1 cellular context compared by ENCODE assay signal in the genomic region with DNA sequence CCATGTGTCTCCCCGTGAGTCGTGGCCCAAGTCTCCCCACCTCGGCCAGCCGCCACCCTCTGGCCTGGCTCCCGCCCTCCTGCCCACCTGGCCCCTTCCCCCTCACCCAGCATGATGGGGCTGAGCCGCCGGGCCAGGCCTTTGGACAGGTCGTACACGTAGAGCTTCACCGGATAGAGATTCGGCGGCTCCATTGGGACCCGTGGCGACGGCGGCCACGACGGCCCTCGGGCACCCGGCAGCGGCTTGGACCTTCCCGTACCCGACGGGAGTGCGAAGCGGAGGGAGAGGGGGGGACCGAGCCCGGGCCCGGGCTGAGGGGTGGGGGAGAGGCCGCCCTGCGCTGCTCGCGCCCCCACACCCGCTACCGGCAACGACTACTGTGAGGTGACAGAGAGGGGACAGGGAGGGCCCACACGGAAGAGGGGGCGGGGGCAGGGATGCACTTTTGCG.
TF ChIP-seq lines count a peak whose summit lies in the region.

Gene DESI1, minus strand, starts transcription at position 398 of the 453 bp plus-strand sequence. Its CDS starts 204 bp downstream, at position 194.

TF ChIP-seq in HepG2, 621 proteins besides CTCF, POLR2A, EP300 and RAD21 (continued from another document and continues in another):
- TF ChIP-seq LRRFIP1 (CRISPR knock-in tag; conservative IDR thresholded peaks at IDR 0.05) (no peak), PRDM4 (CRISPR knock-in tag; IDR thresholded peaks at IDR 0.05; ENCODE audit: borderline replicate concordance) (no peak), ZNF780A (CRISPR knock-in tag; IDR thresholded peaks at IDR 0.05) (no peak), ZNF501 (CRISPR knock-in tag; IDR thresholded peaks at IDR 0.05) (no peak; the same call in 1 of the 2 replicates), SAFB2 (CRISPR knock-in tag; IDR thresholded peaks at IDR 0.05; ENCODE audit: borderline replicate concordance, low read depth) (no peak), ZNF350 (CRISPR knock-in tag; IDR thresholded peaks at IDR 0.05; ENCODE audit: borderline replicate concordance, low read depth) (peak; percentile 24; the same call in 1 of the 2 replicates), PBX3 (CRISPR knock-in tag; IDR thresholded peaks at IDR 0.05; ENCODE audit: borderline replicate concordance) (no peak), ZNF773 (CRISPR knock-in tag; IDR thresholded peaks at IDR 0.05; ENCODE audit: borderline replicate concordance) (no peak; the same call in 1 of the 2 replicates), GABPB1 (CRISPR knock-in tag; IDR thresholded peaks at IDR 0.05) (no peak), MTA1 (CRISPR knock-in tag; IDR thresholded peaks at IDR 0.05; ENCODE audit: borderline replicate concordance) (no peak), ZSCAN5A (CRISPR knock-in tag; IDR thresholded peaks at IDR 0.05; ENCODE audit: borderline replicate concordance) (no peak), MIXL1 (CRISPR knock-in tag; IDR thresholded peaks at IDR 0.05) (no peak), POLR2G (IDR thresholded peaks at IDR 0.05; ENCODE audit: low read depth, low read length) (peak; percentile 72), ARID2 (CRISPR knock-in tag; IDR thresholded peaks at IDR 0.05; ENCODE audit: borderline replicate concordance) (no peak), ZNF10 (CRISPR knock-in tag; IDR thresholded peaks at IDR 0.05; ENCODE audit: borderline replicate concordance, low read depth) (no peak), ZNF484 (CRISPR knock-in tag; IDR thresholded peaks at IDR 0.05; ENCODE audit: borderline replicate concordance, low read depth) (0 out of 2 replicates have a peak, but pooled peaks have one; percentile 72), REXO4 (CRISPR knock-in tag; IDR thresholded peaks at IDR 0.05; ENCODE audit: borderline replicate concordance) (no peak; the same call in 1 of the 2 replicates), TBL1XR1 (IDR thresholded peaks at IDR 0.05; ENCODE audit: borderline replicate concordance, low read length, partially characterized antibody) (no peak), ATF3 (CRISPR knock-in tag; IDR thresholded peaks at IDR 0.05) (no peak), HOMEZ (CRISPR knock-in tag; IDR thresholded peaks at IDR 0.05; ENCODE audit: low read depth) (no peak; the same call in 1 of the 2 replicates), BHLHE40 (IDR thresholded peaks at IDR 0.05; ENCODE audit: low read length) (no peak), KDM6A (CRISPR knock-in tag; IDR thresholded peaks at IDR 0.05; ENCODE audit: low read depth) (no peak), ZNF724P (CRISPR knock-in tag; IDR thresholded peaks at IDR 0.05; ENCODE audit: borderline replicate concordance) (0 out of 2 replicates have a peak, but pooled peaks have one; percentile 27), NFKBIZ (CRISPR knock-in tag; IDR thresholded peaks at IDR 0.05) (no peak), HNRNPH1 (optimal IDR thresholded peaks at IDR 0.05; ENCODE audit: low read depth, low read length) (no peak), KLF9 (CRISPR knock-in tag; IDR thresholded peaks at IDR 0.05; ENCODE audit: low read depth) (no peak; the same call in 1 of the 2 replicates), HMGA1 (CRISPR knock-in tag; conservative IDR thresholded peaks at IDR 0.05) (no peak)
- TF ChIP-seq, protein P1, sequence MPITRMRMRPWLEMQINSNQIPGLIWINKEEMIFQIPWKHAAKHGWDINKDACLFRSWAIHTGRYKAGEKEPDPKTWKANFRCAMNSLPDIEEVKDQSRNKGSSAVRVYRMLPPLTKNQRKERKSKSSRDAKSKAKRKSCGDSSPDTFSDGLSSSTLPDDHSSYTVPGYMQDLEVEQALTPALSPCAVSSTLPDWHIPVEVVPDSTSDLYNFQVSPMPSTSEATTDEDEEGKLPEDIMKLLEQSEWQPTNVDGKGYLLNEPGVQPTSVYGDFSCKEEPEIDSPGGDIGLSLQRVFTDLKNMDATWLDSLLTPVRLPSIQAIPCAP (CRISPR knock-in tag; IDR thresholded peaks at IDR 0.05; ENCODE audit: low read depth): no peak
- TF ChIP-seq, protein P2, sequence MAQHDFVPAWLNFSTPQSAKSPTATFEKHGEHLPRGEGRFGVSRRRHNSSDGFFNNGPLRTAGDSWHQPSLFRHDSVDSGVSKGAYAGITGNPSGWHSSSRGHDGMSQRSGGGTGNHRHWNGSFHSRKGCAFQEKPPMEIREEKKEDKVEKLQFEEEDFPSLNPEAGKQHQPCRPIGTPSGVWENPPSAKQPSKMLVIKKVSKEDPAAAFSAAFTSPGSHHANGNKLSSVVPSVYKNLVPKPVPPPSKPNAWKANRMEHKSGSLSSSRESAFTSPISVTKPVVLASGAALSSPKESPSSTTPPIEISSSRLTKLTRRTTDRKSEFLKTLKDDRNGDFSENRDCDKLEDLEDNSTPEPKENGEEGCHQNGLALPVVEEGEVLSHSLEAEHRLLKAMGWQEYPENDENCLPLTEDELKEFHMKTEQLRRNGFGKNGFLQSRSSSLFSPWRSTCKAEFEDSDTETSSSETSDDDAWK (CRISPR knock-in tag; IDR thresholded peaks at IDR 0.05): no peak
- TF ChIP-seq, protein P3, sequence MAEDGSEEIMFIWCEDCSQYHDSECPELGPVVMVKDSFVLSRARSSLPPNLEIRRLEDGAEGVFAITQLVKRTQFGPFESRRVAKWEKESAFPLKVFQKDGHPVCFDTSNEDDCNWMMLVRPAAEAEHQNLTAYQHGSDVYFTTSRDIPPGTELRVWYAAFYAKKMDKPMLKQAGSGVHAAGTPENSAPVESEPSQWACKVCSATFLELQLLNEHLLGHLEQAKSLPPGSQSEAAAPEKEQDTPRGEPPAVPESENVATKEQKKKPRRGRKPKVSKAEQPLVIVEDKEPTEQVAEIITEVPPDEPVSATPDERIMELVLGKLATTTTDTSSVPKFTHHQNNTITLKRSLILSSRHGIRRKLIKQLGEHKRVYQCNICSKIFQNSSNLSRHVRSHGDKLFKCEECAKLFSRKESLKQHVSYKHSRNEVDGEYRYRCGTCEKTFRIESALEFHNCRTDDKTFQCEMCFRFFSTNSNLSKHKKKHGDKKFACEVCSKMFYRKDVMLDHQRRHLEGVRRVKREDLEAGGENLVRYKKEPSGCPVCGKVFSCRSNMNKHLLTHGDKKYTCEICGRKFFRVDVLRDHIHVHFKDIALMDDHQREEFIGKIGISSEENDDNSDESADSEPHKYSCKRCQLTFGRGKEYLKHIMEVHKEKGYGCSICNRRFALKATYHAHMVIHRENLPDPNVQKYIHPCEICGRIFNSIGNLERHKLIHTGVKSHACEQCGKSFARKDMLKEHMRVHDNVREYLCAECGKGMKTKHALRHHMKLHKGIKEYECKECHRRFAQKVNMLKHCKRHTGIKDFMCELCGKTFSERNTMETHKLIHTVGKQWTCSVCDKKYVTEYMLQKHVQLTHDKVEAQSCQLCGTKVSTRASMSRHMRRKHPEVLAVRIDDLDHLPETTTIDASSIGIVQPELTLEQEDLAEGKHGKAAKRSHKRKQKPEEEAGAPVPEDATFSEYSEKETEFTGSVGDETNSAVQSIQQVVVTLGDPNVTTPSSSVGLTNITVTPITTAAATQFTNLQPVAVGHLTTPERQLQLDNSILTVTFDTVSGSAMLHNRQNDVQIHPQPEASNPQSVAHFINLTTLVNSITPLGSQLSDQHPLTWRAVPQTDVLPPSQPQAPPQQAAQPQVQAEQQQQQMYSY (CRISPR knock-in tag; IDR thresholded peaks at IDR 0.05): no peak
